Comparison of ENCODE assay signal across 19 cellular contexts in the genomic region with DNA sequence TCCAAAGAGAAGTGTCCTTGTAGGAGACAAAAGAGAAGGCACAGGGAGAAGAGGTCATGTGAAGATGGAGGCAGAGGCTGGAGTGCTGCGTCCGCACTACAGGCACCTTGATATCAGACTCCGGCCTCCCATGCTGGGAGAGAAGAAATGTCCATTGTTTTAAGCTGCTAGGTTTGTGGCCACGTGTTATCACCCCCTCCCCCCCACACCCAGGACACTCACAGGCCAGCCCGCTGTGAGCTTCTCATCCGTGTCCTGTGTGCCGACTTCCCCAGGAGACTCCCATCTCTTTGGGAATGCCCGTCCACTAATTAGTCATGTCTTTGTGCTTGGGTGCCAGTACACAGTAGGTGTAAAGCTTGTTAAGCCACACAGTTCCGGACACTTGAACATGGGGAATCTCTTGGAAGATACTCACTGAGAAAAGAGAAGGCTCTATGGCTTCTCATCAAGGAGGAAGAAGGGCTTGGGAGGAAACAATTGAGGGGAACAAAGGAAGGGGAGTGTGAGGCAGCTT.
"Had no signal": no experiment of that assay in that cellular context is flagged by ENCODE, and none has a peak within 500 bp of the region (broad histone marks: within the 10 kb centered on the region; RNA-seq: fewer than 3 reads in every experiment).

No MANE protein-coding gene starts in this region.

- H3K9me3 ChIP-seq: colonic mucosa, ovary, spleen, upper lobe of right lung had no signal

- FAIRE-seq: endothelial cell of umbilical vein had no signal

- ATAC-seq: activated CD8-positive, alpha-beta memory T cell treated with anti-CD3 and anti-CD28 coated beads, Interleukin-2, amount 10 ng/mL, durations not matched to agents 7 days and 5 days; activated naive CD4-positive, alpha-beta T cell treated with anti-CD3 and anti-CD28 coated beads, Interleukin-2, amount 50 U/mL, for 72 hours; foreskin keratinocyte; sciatic nerve; stimulated activated naive CD8-positive, alpha-beta T cell treated with anti-CD3 and anti-CD28 coated beads, Interleukin-15, amount 100 ng/mL, for 72 hours; T-cell; upper lobe of right lung had no signal

- DNase-seq: activated CD4-positive, alpha-beta memory T cell treated with anti-CD3 and anti-CD28 coated beads for 36 hours; activated CD4-positive, alpha-beta T cell treated with anti-CD3 and anti-CD28 coated beads for 1 hour; activated CD8-positive, alpha-beta memory T cell treated with anti-CD3 and anti-CD28 coated beads, Interleukin-2, amount 10 ng/mL, durations not matched to agents 7 days and 5 days; activated T-cell treated with anti-CD3 and anti-CD28 coated beads, Interleukin-2, amount 50 U/mL, for 1 hour; colonic mucosa; effector CD4-positive, alpha-beta T cell; foreskin keratinocyte; glutamatergic neuron; hypothalamus; kidney glomerular epithelial cell; ovary; spleen; stimulated activated naive CD8-positive, alpha-beta T cell treated with anti-CD3 and anti-CD28 coated beads, Interleukin-15, amount 100 ng/mL, for 72 hours; T-cell; T1000; upper lobe of right lung had no signal

- H3K4me1 ChIP-seq: colonic mucosa, foreskin keratinocyte, spleen, upper lobe of right lung had no signal

- H3K36me3 ChIP-seq: colonic mucosa, ovary, spleen, upper lobe of right lung had no signal

- H3K4me3 ChIP-seq: colonic mucosa, ovary, spleen, upper lobe of right lung had no signal

- H3K27me3 ChIP-seq: colonic mucosa, foreskin keratinocyte, ovary, spleen had no signal

- H3K27ac ChIP-seq: colonic mucosa, foreskin keratinocyte, ovary, spleen, upper lobe of right lung had no signal
